Comparison of ENCODE assay signal across 19 cellular contexts in the genomic region with DNA sequence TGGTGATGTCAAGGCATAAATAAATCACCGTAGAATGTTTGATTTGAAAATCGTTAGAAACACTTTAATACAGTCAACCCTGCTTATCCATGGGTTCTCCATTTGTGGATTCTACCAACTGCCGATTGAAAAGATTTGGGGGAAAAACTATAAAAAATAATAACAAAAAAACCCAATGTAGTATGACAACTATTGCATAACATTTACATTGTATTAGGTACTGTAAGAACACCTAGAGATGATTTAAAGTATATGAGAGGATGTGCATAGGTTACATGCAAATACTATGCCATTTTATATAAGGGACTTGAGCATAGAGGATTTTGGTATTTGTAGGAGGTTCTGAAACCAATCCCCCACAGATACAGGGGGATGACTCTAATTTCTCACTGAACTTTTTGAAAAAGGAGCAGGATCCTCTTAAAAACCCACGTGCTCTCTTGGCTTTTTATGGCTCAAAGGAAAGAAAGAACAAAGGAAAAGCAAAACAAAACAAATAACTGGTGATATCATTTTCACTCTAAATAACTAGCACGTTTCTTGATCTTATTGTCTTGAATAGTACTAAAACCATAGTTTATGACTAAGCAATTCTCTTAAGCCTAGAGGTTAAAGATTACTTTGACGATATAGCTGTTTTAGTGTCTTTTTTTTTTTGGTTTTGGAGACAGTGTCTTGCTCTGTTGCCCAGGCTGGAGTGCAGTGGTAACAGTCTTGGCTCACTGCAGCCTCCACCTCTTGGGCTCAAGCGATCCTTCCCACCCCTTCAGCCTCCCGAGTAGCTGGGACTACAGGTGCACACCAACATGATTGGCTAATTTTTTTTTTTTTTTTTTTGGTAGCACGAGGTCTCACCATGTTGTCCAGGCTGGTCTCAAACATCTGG. TPM values are rescaled to one million over a fixed set of nuclear protein-coding genes. Genes with fewer than 3 reads are reported as not detected.
DNase-seq lines count a peak whose midpoint lies in the region; ATAC-seq, FAIRE-seq and TF ChIP-seq lines count a peak whose summit lies in the region.
"Had no signal": no experiment of that assay in that cellular context is flagged by ENCODE, and none has a peak within 500 bp of the region (broad histone marks: within the 10 kb centered on the region; RNA-seq: fewer than 3 reads in every experiment).

No MANE protein-coding gene starts in this region.

- no peaks in the 10 kb centered on the region for H3K9me1 ChIP-seq in K562 (ENCODE audit: control insufficient read depth, insufficient read depth, low read length)

- no peak overlapping the region for H3K4me3 ChIP-seq in K562
- H3K4me3 ChIP-seq: MG63 had no signal

- H4K20me1 ChIP-seq in K562 (replicated peaks; ENCODE audit: control insufficient read depth, insufficient read depth, low read length) = no peaks in the 10 kb centered on the region

- peak overlapping the region; percentile 51 for H3K27ac Mint-ChIP-seq in activated CD4-positive, alpha-beta T cell treated with anti-CD3 and anti-CD28 coated beads, Interleukin-2, amount 10 ng/mL, durations not matched to agents 24 days and 14 days
- H3K27ac Mint-ChIP-seq in natural killer cell (peak overlapping the region; percentile 12 to 41), neural crest cell (ENCODE audit: unreplicated experiment) (peak overlapping the region; percentile 15)
- H3K27ac Mint-ChIP-seq in natural killer cell treated with Interleukin-12 subunit alpha and Interleukin-12 subunit beta and Interleukin-15 and Interleukin-18, amount 100 ng/mL, for 72 hours = no peak overlapping the region

- CTCF ChIA-PET in K562 (lab: Yijun Ruan, JAX; ENCODE audit: low intra/inter-chr PET ratio) = no interaction called here

- 49% methylated on average over 9 of the region's 9 CpGs for WGBS in K562 (ENCODE audit: insufficient coverage, low coverage, missing lambda C conversion rate)

- peaks cover 11 to 15% of the 10 kb centered on the region in 2 experiments; a peak in 4 of 5 replicates for H3K4me1 ChIP-seq in K562 (replicated peaks in 1 of 2; ENCODE audit: control insufficient read depth in 2 of 2, insufficient read depth in 2 of 2, low read length in 2 of 2)

- intact Hi-C loops in activated CD4-positive, alpha-beta T cell treated with anti-CD3 and anti-CD28 coated beads, Interleukin-2, amount 10 ng/mL, durations not matched to agents 24 days and 14 days (cut with micrococcal nuclease) = no loop called here
- intact Hi-C loops in natural killer cell (cut with micrococcal nuclease) = no loop called here
- intact Hi-C loops in K562 (cut with micrococcal nuclease) = no loop called here

- no peak overlapping the region for H3K4me2 ChIP-seq in K562 (ENCODE audit: insufficient read depth, low read length)

- DNase-seq in activated CD4-positive, alpha-beta T cell treated with anti-CD3 and anti-CD28 coated beads, Interleukin-2, amount 10 ng/mL, durations not matched to agents 24 days and 14 days = no peak
- DNase-seq in activated CD4-positive, alpha-beta T cell treated with anti-CD3 and anti-CD28 coated beads, Interleukin-2, amount 50 U/mL, for 4 hours = no peak
- DNase-seq in natural killer cell (no peak), K562 (ENCODE audit: extremely low read depth in 1 of 4, low spot score in 3 of 4) (no peak), neural crest cell (ENCODE audit: low read depth, low spot score) (no peak), substantia nigra (lab: John Stamatoyannopoulos, UW) (no peak)
- DNase-seq in natural killer cell treated with Interleukin-12 subunit alpha and Interleukin-12 subunit beta and Interleukin-15 and Interleukin-18, amount 100 ng/mL, for 72 hours (ENCODE audit: low spot score) = no peak
- DNase-seq: KBM-7, MG63, NCI-H2029, NCI-H446, NCI-H526, NCI-H82, Right ventricle myocardium superior, RPMI8226 had no signal

- H3K36me3 ChIP-seq in K562 (ENCODE audit: control insufficient read depth, insufficient read depth, low read length) = peaks cover 72% of the 10 kb centered on the region

- peak overlapping the region; percentile 52; the same call in 1 of the 3 replicates for H3K27ac ChIP-seq in K562 (ENCODE audit: extremely low read depth, low read depth, low read length)
- no peak overlapping the region for H3K27ac ChIP-seq in substantia nigra (ENCODE audit: low read depth, low read length, poor library complexity, severe bottlenecking)

- H3K27me3 Mint-ChIP-seq in activated CD4-positive, alpha-beta T cell treated with anti-CD3 and anti-CD28 coated beads, Interleukin-2, amount 10 ng/mL, durations not matched to agents 24 days and 14 days = no peaks in the 10 kb centered on the region
- no peaks in the 10 kb centered on the region for H3K27me3 Mint-ChIP-seq in natural killer cell (ENCODE audit: low read depth in 2 of 2)
- H3K27me3 Mint-ChIP-seq in natural killer cell treated with Interleukin-12 subunit alpha and Interleukin-12 subunit beta and Interleukin-15 and Interleukin-18, amount 100 ng/mL, for 72 hours = no peaks in the 10 kb centered on the region
- no peaks in the 10 kb centered on the region for H3K27me3 Mint-ChIP-seq in neural crest cell (ENCODE audit: low read depth)

- 0 out of 2 replicates have a peak overlapping the region, but pooled peaks have one; percentile 13 for H2AFZ ChIP-seq in K562 (ENCODE audit: low read depth, low read length)

- in situ Hi-C loops in K562 (cut with MboI) = no loop called here

- peaks cover 11% of the 10 kb centered on the region for H3K4me1 Mint-ChIP-seq in activated CD4-positive, alpha-beta T cell treated with anti-CD3 and anti-CD28 coated beads, Interleukin-2, amount 10 ng/mL, durations not matched to agents 24 days and 14 days
- H3K4me1 Mint-ChIP-seq in natural killer cell (no peaks in the 10 kb centered on the region), neural crest cell (no peaks in the 10 kb centered on the region)
- no peaks in the 10 kb centered on the region for H3K4me1 Mint-ChIP-seq in natural killer cell treated with Interleukin-12 subunit alpha and Interleukin-12 subunit beta and Interleukin-15 and Interleukin-18, amount 100 ng/mL, for 72 hours (ENCODE audit: low read depth in 2 of 2)

- peak; percentile 73 for FAIRE-seq in K562 (lab: Jason Lieb, UNC)
- FAIRE-seq: D721Med, GM19239, H54 had no signal

- no peaks in the 10 kb centered on the region for H3K9me3 Mint-ChIP-seq in activated CD4-positive, alpha-beta T cell treated with anti-CD3 and anti-CD28 coated beads, Interleukin-2, amount 10 ng/mL, durations not matched to agents 24 days and 14 days
- H3K9me3 Mint-ChIP-seq in natural killer cell (no peaks in the 10 kb centered on the region), neural crest cell (no peaks in the 10 kb centered on the region)
- H3K9me3 Mint-ChIP-seq in natural killer cell treated with Interleukin-12 subunit alpha and Interleukin-12 subunit beta and Interleukin-15 and Interleukin-18, amount 100 ng/mL, for 72 hours = no peaks in the 10 kb centered on the region

- TF ChIP-seq RAD21 in K562 (CRISPR knock-in tag; conservative IDR thresholded peaks at IDR 0.05 in 1 of 2, IDR thresholded peaks at IDR 0.05 in 1 of 2) = no peak

- no peaks in the 10 kb centered on the region for H3K27me3 ChIP-seq in K562 (ENCODE audit: control insufficient read depth in 2 of 2, insufficient read depth in 2 of 2, low read length in 2 of 2)
- H3K27me3 ChIP-seq: MG63 had no signal

- POLR2A ChIA-PET in K562 (lab: Yijun Ruan, JAX) = interaction anchor here (0.5 to 2.2 kb wide), 6 partner anchors 10 to 356 kb away, joined by 3 to 7 read pairs (median 4); no protein-coding TSS in a partner anchor

- TF ChIP-seq CTCF in natural killer cell (IDR thresholded peaks at IDR 0.05) (no peak), K562 (IDR thresholded peaks at IDR 0.05 in 2 of 3, conservative IDR thresholded peaks at IDR 0.05 in 1 of 3; ENCODE audit: insufficient read depth in 2 of 3, low read depth in 1 of 3, low read length in 3 of 3) (no peak), neural crest cell (conservative IDR thresholded peaks at IDR 0.05) (no peak)

- no peak overlapping the region for H3K4me3 Mint-ChIP-seq in activated CD4-positive, alpha-beta T cell treated with anti-CD3 and anti-CD28 coated beads, Interleukin-2, amount 10 ng/mL, durations not matched to agents 24 days and 14 days
- H3K4me3 Mint-ChIP-seq in natural killer cell (no peak overlapping the region), neural crest cell (no peak overlapping the region)
- H3K4me3 Mint-ChIP-seq in natural killer cell treated with Interleukin-12 subunit alpha and Interleukin-12 subunit beta and Interleukin-15 and Interleukin-18, amount 100 ng/mL, for 72 hours = no peak overlapping the region

- H3K9ac ChIP-seq in K562 (ENCODE audit: insufficient read depth in 1 of 2, low read depth in 2 of 2, low read length in 2 of 2) = no peak overlapping the region

- no peak for TF ChIP-seq EP300 in K562 (IDR thresholded peaks at IDR 0.05; ENCODE audit: low read length)

- H3K9me3 ChIP-seq in K562 (replicated peaks; ENCODE audit: control insufficient read depth, insufficient read depth, low read depth, low read length) = no peaks in the 10 kb centered on the region
- H3K9me3 ChIP-seq: MG63 had no signal

- no peak for ATAC-seq in natural killer cell
- no peak for ATAC-seq in natural killer cell treated with Interleukin-12 subunit alpha and Interleukin-12 subunit beta and Interleukin-15 and Interleukin-18, amount 100 ng/mL, for 72 hours
- ATAC-seq in K562 = peak; percentile 39
- ATAC-seq in HG03565 (IDR thresholded peaks at IDR 0.05; ENCODE audit: unreplicated experiment) = no peak

- peaks cover 40% of the 10 kb centered on the region for H3K36me3 Mint-ChIP-seq in activated CD4-positive, alpha-beta T cell treated with anti-CD3 and anti-CD28 coated beads, Interleukin-2, amount 10 ng/mL, durations not matched to agents 24 days and 14 days (ENCODE audit: low read depth)
- H3K36me3 Mint-ChIP-seq in natural killer cell (no peaks in the 10 kb centered on the region), neural crest cell (ENCODE audit: low read depth) (peaks cover 6% of the 10 kb centered on the region)
- H3K36me3 Mint-ChIP-seq in natural killer cell treated with Interleukin-12 subunit alpha and Interleukin-12 subunit beta and Interleukin-15 and Interleukin-18, amount 100 ng/mL, for 72 hours = peaks cover 8% of the 10 kb centered on the region

- TF ChIP-seq POLR2A in K562 (conservative IDR thresholded peaks at IDR 0.05) = no peak

- no peaks in the 10 kb centered on the region for H3K79me2 ChIP-seq in K562 (ENCODE audit: control insufficient read depth, insufficient read depth, low read length)

- BruUV-seq in K562 (replicated peaks; lab: Mats Ljungman, UMichigan) = no TSS peak

RNA-seq across cellular contexts. Expression of a gene that starts 17.0 kb away (rescaled TPM):
- total RNA-seq in activated CD4-positive, alpha-beta T cell treated with anti-CD3 and anti-CD28 coated beads, Interleukin-2, amount 10 ng/mL, durations not matched to agents 24 days and 14 days = 25.9 and 28.0 TPM in 2 replicates
- 10 to 100 TPM; 34.6 to 49.4 (median 35.9) TPM for total RNA-seq in natural killer cell
- 10 to 100 TPM; 18.6 to 36.7 TPM for total RNA-seq in natural killer cell treated with Interleukin-12 subunit alpha and Interleukin-12 subunit beta and Interleukin-15 and Interleukin-18, amount 100 ng/mL, for 72 hours
- total RNA-seq in K562 (2011; cell fraction: chromatin; rRNA removed; ENCODE audit: low replicate concordance) = 10.8 and 41.5 TPM in 2 replicates
- 5.8 and 8.2 TPM in 2 replicates for total RNA-seq in K562 (2011; cell fraction: nucleolus; rRNA removed)
- 15.5 and 33.4 TPM in 2 replicates for total RNA-seq in K562 (2011; cell fraction: nucleoplasm; rRNA removed)
- 15.2 and 20.9 TPM in 2 replicates for total RNA-seq in K562 (2014; rRNA removed)
- 20.0 and 21.8 TPM in 2 replicates for total RNA-seq in K562 (2014; rRNA removed; fragmentation: Illumina TruSeq; extraction: Trizol)
- total RNA-seq in K562 (2015; rRNA removed; fragmentation: Illumina TruSeq; extraction: Trizol) = 13.4 and 15.0 TPM in 2 replicates
- total RNA-seq in K562 (2021) = 18.6 and 18.7 TPM in 2 replicates
- 19.3 and 27.3 TPM in 2 replicates for polyA plus RNA-seq in K562 (2011; rRNA removed)
- 6.4 and 14.0 TPM in 2 replicates for polyA plus RNA-seq in K562 (2011; cell fraction: cytosol; rRNA removed)
- 5.9 and 9.6 TPM in 2 replicates for polyA plus RNA-seq in K562 (2011; cell fraction: nucleus; rRNA removed)
- 14.6 and 16.4 TPM in 2 replicates for polyA plus RNA-seq in K562 (2012)
- polyA plus RNA-seq in K562 (2014; fragmentation: Illumina TruSeq; extraction: Trizol) = 21.3 and 26.2 TPM in 2 replicates
- polyA plus RNA-seq in K562 (2014; fragmentation: Nextera tagmentation; extraction: Ambion mirVana) = 1 to 10 TPM; 7.0 to 8.1 TPM
- polyA plus RNA-seq in K562 (2014; rRNA removed) = 15.4 and 18.1 TPM in 2 replicates
- 20.2 and 29.6 TPM in 2 replicates for polyA minus RNA-seq in K562 (2011; rRNA and poly(A)+ RNA removed)
- polyA minus RNA-seq in K562 (2011; cell fraction: cytosol; rRNA and poly(A)+ RNA removed) = 7.8 and 13.7 TPM in 2 replicates
- polyA minus RNA-seq in K562 (2011; cell fraction: nucleus; rRNA and poly(A)+ RNA removed) = 5.1 TPM in 2 replicates
- 19.3 and 21.6 TPM in 2 replicates for total RNA-seq in neural crest cell

RNA-seq across cellular contexts. Expression of a gene that starts 47.3 kb away (rescaled TPM):
- 61.1 and 63.3 TPM in 2 replicates for total RNA-seq in activated CD4-positive, alpha-beta T cell treated with anti-CD3 and anti-CD28 coated beads, Interleukin-2, amount 10 ng/mL, durations not matched to agents 24 days and 14 days
- total RNA-seq in natural killer cell (10 to 100 TPM; 53.2 to 61.5 (median 58.2) TPM), K562 (2014; rRNA removed) (56.9 and 74.2 TPM in 2 replicates), K562 (2014; rRNA removed; fragmentation: Illumina TruSeq; extraction: Trizol) (58.7 and 59.8 TPM in 2 replicates), K562 (2015; rRNA removed; fragmentation: Illumina TruSeq; extraction: Trizol) (65.4 and 70.8 TPM in 2 replicates), K562 (2021) (61.0 and 61.5 TPM in 2 replicates), neural crest cell (65.5 and 67.8 TPM in 2 replicates)
- total RNA-seq in natural killer cell treated with Interleukin-12 subunit alpha and Interleukin-12 subunit beta and Interleukin-15 and Interleukin-18, amount 100 ng/mL, for 72 hours = 10 to 100 TPM; 43.0 to 64.4 TPM
- 13.8 and 44.5 TPM in 2 replicates for total RNA-seq in K562 (2011; cell fraction: chromatin; rRNA removed; ENCODE audit: low replicate concordance)
- 11.0 and 12.1 TPM in 2 replicates for total RNA-seq in K562 (2011; cell fraction: nucleolus; rRNA removed)
- total RNA-seq in K562 (2011; cell fraction: nucleoplasm; rRNA removed) = 18.8 and 21.3 TPM in 2 replicates
- polyA plus RNA-seq in K562 (2011; rRNA removed) (38.3 and 65.7 TPM in 2 replicates), K562 (2014; fragmentation: Illumina TruSeq; extraction: Trizol) (88.9 and 93.4 TPM in 2 replicates), K562 (2014; fragmentation: Nextera tagmentation; extraction: Ambion mirVana) (10 to 100 TPM; 29.2 to 33.7 TPM), K562 (2014; rRNA removed) (72.7 and 102 TPM in 2 replicates)
- 15.3 and 17.6 TPM in 2 replicates for polyA plus RNA-seq in K562 (2011; cell fraction: cytosol; rRNA removed)
- polyA plus RNA-seq in K562 (2011; cell fraction: nucleus; rRNA removed) = 12.4 and 13.8 TPM in 2 replicates
- 36.3 and 42.8 TPM in 2 replicates for polyA plus RNA-seq in K562 (2012)
- polyA minus RNA-seq in K562 (2011; rRNA and poly(A)+ RNA removed) = 16.0 and 24.7 TPM in 2 replicates
- polyA minus RNA-seq in K562 (2011; cell fraction: cytosol; rRNA and poly(A)+ RNA removed) = 13.7 and 15.2 TPM in 2 replicates
- polyA minus RNA-seq in K562 (2011; cell fraction: nucleus; rRNA and poly(A)+ RNA removed) = 9.3 and 13.1 TPM in 2 replicates

Comparison
In these comparisons a context has a peak if more than half of its experiments do, and no peak if none do; other contexts are left out.
1. H3K27ac Mint-ChIP-seq: peak in activated CD4-positive, alpha-beta T cell treated with anti-CD3 and anti-CD28 coated beads, Interleukin-2, amount 10 ng/mL, durations not matched to agents 24 days and 14 days (single experiment), natural killer cell (2 of 2) and neural crest cell (single experiment); none in natural killer cell treated with Interleukin-12 subunit alpha and Interleukin-12 subunit beta and Interleukin-15 and Interleukin-18, amount 100 ng/mL, for 72 hours (0 of 2).